1 cellular context compared by ENCODE assay signal in genomic region chr11:116984186-116984585, GRCh38.
A peak's percentile ranks its signal among the peaks of the same experiment; 100 is the strongest.
TF ChIP-seq lines count a peak whose summit lies in the region.

No MANE protein-coding gene starts in this region.

TF ChIP-seq in HepG2, 621 proteins besides CTCF, POLR2A, EP300 and RAD21:
- TF ChIP-seq NCOA1 (CRISPR knock-in tag; IDR thresholded peaks at IDR 0.05) (no peak), CEBPZ (IDR thresholded peaks at IDR 0.05; ENCODE audit: low read length) (no peak), THAP11 (CRISPR knock-in tag; IDR thresholded peaks at IDR 0.05) (no peak), ELK4 (CRISPR knock-in tag; IDR thresholded peaks at IDR 0.05; ENCODE audit: borderline replicate concordance) (no peak), MYPOP (CRISPR knock-in tag; IDR thresholded peaks at IDR 0.05) (no peak), CEBPB (IDR thresholded peaks at IDR 0.05; ENCODE audit: borderline replicate concordance, low read depth, low read length) (peak; percentile 75; the same call in 1 of the 2 replicates), RBM39 (IDR thresholded peaks at IDR 0.05; ENCODE audit: low read depth, low read length, poor library complexity, severe bottlenecking) (no peak), HNF4A (CRISPR knock-in tag; IDR thresholded peaks at IDR 0.05) (0 out of 2 replicates have a peak, but pooled peaks have one; percentile 26), NONO (IDR thresholded peaks at IDR 0.05) (no peak), NONO (CRISPR knock-in tag; conservative IDR thresholded peaks at IDR 0.05) (no peak), ZBTB2 (CRISPR knock-in tag; IDR thresholded peaks at IDR 0.05; ENCODE audit: low read depth) (no peak), RFX1 (IDR thresholded peaks at IDR 0.05) (no peak), NR2F6 (IDR thresholded peaks at IDR 0.05) (peak; percentile 35), NR2F6 (CRISPR knock-in tag; IDR thresholded peaks at IDR 0.05) (peak; percentile 69), ZNF883 (CRISPR knock-in tag; IDR thresholded peaks at IDR 0.05; ENCODE audit: not compliant biosample characterization) (no peak), RNF2 (conservative IDR thresholded peaks at IDR 0.05; ENCODE audit: low read depth) (no peak), GATAD2A (CRISPR knock-in tag; IDR thresholded peaks at IDR 0.05) (0 out of 2 replicates have a peak, but pooled peaks have one; percentile 27), NR2F1 (CRISPR knock-in tag; IDR thresholded peaks at IDR 0.05) (peak in 1 of 2 experiments; percentile 40; a peak in 1 of 4 replicates), RNF219 (CRISPR knock-in tag; IDR thresholded peaks at IDR 0.05) (no peak), ZNF703 (CRISPR knock-in tag; IDR thresholded peaks at IDR 0.05; ENCODE audit: borderline replicate concordance) (no peak), SOX13 (IDR thresholded peaks at IDR 0.05) (no peak), SOX13 (CRISPR knock-in tag; conservative IDR thresholded peaks at IDR 0.05 in 1 of 2, IDR thresholded peaks at IDR 0.05 in 1 of 2) (0 out of 4 replicates have a peak, but pooled peaks of 1 of the 2 experiments have one; percentile 10), ATAD3A (CRISPR knock-in tag; IDR thresholded peaks at IDR 0.05) (no peak), IKZF1 (IDR thresholded peaks at IDR 0.05) (no peak), SAP130 (CRISPR knock-in tag; IDR thresholded peaks at IDR 0.05; ENCODE audit: low read depth) (no peak), NRL (CRISPR knock-in tag; IDR thresholded peaks at IDR 0.05; ENCODE audit: borderline replicate concordance) (no peak), IRF9 (CRISPR knock-in tag; IDR thresholded peaks at IDR 0.05; ENCODE audit: borderline replicate concordance) (no peak), ZNF850 (CRISPR knock-in tag; conservative IDR thresholded peaks at IDR 0.05) (no peak), KDM5B (CRISPR knock-in tag; IDR thresholded peaks at IDR 0.05; ENCODE audit: borderline replicate concordance) (no peak), ZNF691 (CRISPR knock-in tag; IDR thresholded peaks at IDR 0.05; ENCODE audit: borderline replicate concordance, low read depth) (no peak), ZIK1 (CRISPR knock-in tag; IDR thresholded peaks at IDR 0.05; ENCODE audit: borderline replicate concordance, low read depth) (no peak), CEBPG (CRISPR knock-in tag; IDR thresholded peaks at IDR 0.05) (peak; percentile 67), ZBTB25 (CRISPR knock-in tag; IDR thresholded peaks at IDR 0.05) (no peak), ARID5B (CRISPR knock-in tag; IDR thresholded peaks at IDR 0.05) (0 out of 2 replicates have a peak, but pooled peaks have one; percentile 25), TRAFD1 (CRISPR knock-in tag; IDR thresholded peaks at IDR 0.05; ENCODE audit: borderline replicate concordance) (no peak), ZNF530 (CRISPR knock-in tag; IDR thresholded peaks at IDR 0.05; ENCODE audit: low read depth) (no peak), NFYC (CRISPR knock-in tag; IDR thresholded peaks at IDR 0.05) (no peak), CREM (IDR thresholded peaks at IDR 0.05) (peak; percentile 31; the same call in 1 of the 2 replicates), CREM (CRISPR knock-in tag; IDR thresholded peaks at IDR 0.05) (no peak), HOMEZ (CRISPR knock-in tag; IDR thresholded peaks at IDR 0.05; ENCODE audit: low read depth) (peak; percentile 25; the same call in 1 of the 2 replicates), SYNCRIP (IDR thresholded peaks at IDR 0.05; ENCODE audit: insufficient read depth, low read depth, low read length) (no peak), KLF11 (CRISPR knock-in tag; IDR thresholded peaks at IDR 0.05) (no peak), TBX2 (CRISPR knock-in tag; IDR thresholded peaks at IDR 0.05; ENCODE audit: borderline replicate concordance) (no peak), CREB1 (IDR thresholded peaks at IDR 0.05) (no peak), CREB1 (CRISPR knock-in tag; IDR thresholded peaks at IDR 0.05) (peak; percentile 36; the same call in 1 of the 2 replicates)
